In the genomic region with DNA sequence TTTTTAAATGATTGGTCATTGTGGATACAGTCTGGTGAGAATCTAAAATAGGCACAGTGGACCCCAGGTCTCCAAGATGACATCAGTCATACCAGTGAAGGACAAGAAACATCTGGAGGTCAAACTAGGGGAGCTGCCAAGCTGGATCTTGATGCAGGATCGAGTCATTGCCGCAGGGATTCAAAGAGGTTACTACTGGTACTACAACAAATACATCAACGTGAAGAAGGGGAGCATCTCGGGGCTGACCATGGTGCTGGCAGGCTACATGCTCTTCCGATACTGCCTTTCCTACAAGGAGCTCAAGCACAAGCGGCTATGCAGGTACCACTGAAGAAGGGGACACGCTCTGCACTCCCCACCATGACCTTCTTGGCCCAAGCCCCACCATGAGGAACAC, we compare ENCODE assay signal across 37 cellular contexts. TPM values are rescaled to one million over a fixed set of nuclear protein-coding genes. Genes with fewer than 3 reads are reported as not detected.
"Had no signal": no experiment of that assay in that cellular context is flagged by ENCODE, and none has a peak within 500 bp of the region (broad histone marks: within the 10 kb centered on the region; RNA-seq: fewer than 3 reads in every experiment).

No MANE protein-coding gene starts in this region.

- H3K36me3 ChIP-seq: adrenal gland, esophagus squamous epithelium, heart left ventricle had no signal

- H3K27me3 ChIP-seq: adrenal gland, body of pancreas had no signal

- H3K4me1 ChIP-seq: adrenal gland, body of pancreas, esophagus squamous epithelium, heart left ventricle had no signal

- H3K9me3 Mint-ChIP-seq: activated CD4-positive, alpha-beta memory T cell treated with anti-CD3 and anti-CD28 coated beads, Interleukin-2, amount 10 ng/mL, durations not matched to agents 7 days and 5 days; activated CD4-positive, alpha-beta T cell treated with anti-CD3 and anti-CD28 coated beads, Interleukin-2, amount 10 ng/mL, durations not matched to agents 7 days and 5 days; activated naive CD4-positive, alpha-beta T cell treated with anti-CD3 and anti-CD28 coated beads, Interleukin-2, amount 50 U/mL, for 24 hours; activated naive CD8-positive, alpha-beta T cell treated with anti-CD3 and anti-CD28 coated beads, Interleukin-2, amount 50 U/mL, for 24 hours; activated T-helper 1 cell treated with anti-CD3 and anti-CD28 coated beads, Interleukin-12 subunit alpha, Interleukin-12 subunit beta, Interleukin-2, Interleukin-4 antibody, amounts not matched to agents 30 ng/mL and 10 ng/mL and 1 ng/mL, durations not matched to agents 14 hours and 24 hours and 36 hours; activated T-helper 2 cell treated with anti-CD3 and anti-CD28 coated beads, Interferon-gamma antibody, Interleukin-2, Interleukin-4, amounts not matched to agents 10 μg/mL and 5 μg/mL and 100 μg/mL, durations not matched to agents 14 hours and 24 hours and 36 hours; effector memory CD8-positive, alpha-beta T cell had no signal

- H3K9me3 ChIP-seq: adrenal gland, body of pancreas, esophagus squamous epithelium, heart left ventricle had no signal

- ATAC-seq: activated naive CD8-positive, alpha-beta T cell treated with anti-CD3 and anti-CD28 coated beads, Interleukin-2, amount 50 U/mL, for 24 hours; body of pancreas; effector memory CD8-positive, alpha-beta T cell; heart left ventricle had no signal

- H3K4me3 ChIP-seq: adrenal gland, body of pancreas, esophagus squamous epithelium, heart left ventricle had no signal

- H3K4me3 Mint-ChIP-seq: activated CD4-positive, alpha-beta memory T cell treated with anti-CD3 and anti-CD28 coated beads, Interleukin-2, amount 10 ng/mL, durations not matched to agents 7 days and 5 days; activated CD4-positive, alpha-beta T cell treated with anti-CD3 and anti-CD28 coated beads, Interleukin-2, amount 10 ng/mL, durations not matched to agents 7 days and 5 days; activated naive CD4-positive, alpha-beta T cell treated with anti-CD3 and anti-CD28 coated beads for 36 hours; activated naive CD4-positive, alpha-beta T cell treated with anti-CD3 and anti-CD28 coated beads, Interleukin-2, amount 50 U/mL, for 24 hours; activated naive CD8-positive, alpha-beta T cell treated with anti-CD3 and anti-CD28 coated beads for 36 hours; activated naive CD8-positive, alpha-beta T cell treated with anti-CD3 and anti-CD28 coated beads, Interleukin-2, amount 50 U/mL, for 24 hours; activated T-helper 1 cell treated with anti-CD3 and anti-CD28 coated beads, Interleukin-12 subunit alpha, Interleukin-12 subunit beta, Interleukin-2, Interleukin-4 antibody, amounts not matched to agents 30 ng/mL and 10 ng/mL and 1 ng/mL, durations not matched to agents 14 hours and 24 hours and 36 hours; effector memory CD8-positive, alpha-beta T cell had no signal

- DNase-seq: activated CD4-positive, alpha-beta memory T cell treated with anti-CD3 and anti-CD28 coated beads, Interleukin-2, amount 10 ng/mL, durations not matched to agents 7 days and 5 days; activated CD4-positive, alpha-beta T cell treated with anti-CD3 and anti-CD28 coated beads for 1 hour; activated CD4-positive, alpha-beta T cell treated with anti-CD3 and anti-CD28 coated beads for 4 hours; activated CD4-positive, alpha-beta T cell treated with anti-CD3 and anti-CD28 coated beads, Interleukin-2, amount 10 ng/mL, durations not matched to agents 7 days and 5 days; activated CD4-positive, alpha-beta T cell treated with anti-CD3 and anti-CD28 coated beads, Interleukin-2, amount 50 U/mL, for 4 hours; activated CD8-positive, alpha-beta memory T cell treated with anti-CD3 and anti-CD28 coated beads, Interleukin-2, amount 50 U/mL, for 48 hours; activated effector memory CD4-positive, alpha-beta T cell treated with anti-CD3 and anti-CD28 coated beads, Interleukin-2, amount 50 U/mL, for 16 hours; activated naive CD4-positive, alpha-beta T cell treated with anti-CD3 and anti-CD28 coated beads for 36 hours; activated naive CD8-positive, alpha-beta T cell treated with anti-CD3 and anti-CD28 coated beads for 36 hours; activated naive CD8-positive, alpha-beta T cell treated with anti-CD3 and anti-CD28 coated beads, Interleukin-2, amount 50 U/mL, for 24 hours; activated T-cell treated with anti-CD3 and anti-CD28 coated beads for 4 hours; activated T-cell treated with anti-CD3 and anti-CD28 coated beads, Interleukin-2, amount 50 U/mL, for 48 hours; adrenal gland; amygdala; aorta; body of pancreas; caudate nucleus; cortex of kidney; dermis blood vessel endothelial cell; effector CD4-positive, alpha-beta T cell; effector memory CD8-positive, alpha-beta T cell; esophagus squamous epithelium; heart left ventricle; T-helper 2 cell had no signal

- H3K4me1 Mint-ChIP-seq: activated CD4-positive, alpha-beta memory T cell treated with anti-CD3 and anti-CD28 coated beads, Interleukin-2, amount 10 ng/mL, durations not matched to agents 7 days and 5 days; activated CD4-positive, alpha-beta T cell treated with anti-CD3 and anti-CD28 coated beads, Interleukin-2, amount 10 ng/mL, durations not matched to agents 7 days and 5 days; activated naive CD4-positive, alpha-beta T cell treated with anti-CD3 and anti-CD28 coated beads, Interleukin-2, amount 50 U/mL, for 24 hours; activated naive CD8-positive, alpha-beta T cell treated with anti-CD3 and anti-CD28 coated beads for 36 hours; activated naive CD8-positive, alpha-beta T cell treated with anti-CD3 and anti-CD28 coated beads, Interleukin-2, amount 50 U/mL, for 24 hours had no signal

- H3K36me3 Mint-ChIP-seq: activated naive CD4-positive, alpha-beta T cell treated with anti-CD3 and anti-CD28 coated beads, Interleukin-2, amount 50 U/mL, for 24 hours; activated naive CD8-positive, alpha-beta T cell treated with anti-CD3 and anti-CD28 coated beads for 36 hours had no signal

- FAIRE-seq: colon, endometrium, endothelial cell of umbilical vein had no signal

- H3K27ac Mint-ChIP-seq: activated CD4-positive, alpha-beta memory T cell treated with anti-CD3 and anti-CD28 coated beads, Interleukin-2, amount 10 ng/mL, durations not matched to agents 7 days and 5 days; activated CD4-positive, alpha-beta T cell treated with anti-CD3 and anti-CD28 coated beads, Interleukin-2, amount 10 ng/mL, durations not matched to agents 7 days and 5 days; activated naive CD4-positive, alpha-beta T cell treated with anti-CD3 and anti-CD28 coated beads for 36 hours; activated naive CD4-positive, alpha-beta T cell treated with anti-CD3 and anti-CD28 coated beads, Interleukin-2, amount 50 U/mL, for 24 hours; activated naive CD8-positive, alpha-beta T cell treated with anti-CD3 and anti-CD28 coated beads for 36 hours; activated naive CD8-positive, alpha-beta T cell treated with anti-CD3 and anti-CD28 coated beads, Interleukin-2, amount 50 U/mL, for 24 hours; activated T-helper 1 cell treated with anti-CD3 and anti-CD28 coated beads, Interleukin-12 subunit alpha, Interleukin-12 subunit beta, Interleukin-2, Interleukin-4 antibody, amounts not matched to agents 30 ng/mL and 10 ng/mL and 1 ng/mL, durations not matched to agents 14 hours and 24 hours and 36 hours; activated T-helper 2 cell treated with anti-CD3 and anti-CD28 coated beads, Interferon-gamma antibody, Interleukin-2, Interleukin-4, amounts not matched to agents 10 μg/mL and 5 μg/mL and 100 μg/mL, durations not matched to agents 14 hours and 24 hours and 36 hours; effector memory CD8-positive, alpha-beta T cell had no signal

- H3K27ac ChIP-seq: adrenal gland, body of pancreas, epithelial cell of prostate, esophagus squamous epithelium, heart left ventricle had no signal

RNA-seq across cellular contexts. Expression of a gene that starts 20.9 kb away (rescaled TPM):
- total RNA-seq: activated CD4-positive, alpha-beta memory T cell treated with anti-CD3 and anti-CD28 coated beads, Interleukin-2, amount 10 ng/mL, durations not matched to agents 7 days and 5 days; activated CD4-positive, alpha-beta T cell treated with anti-CD3 and anti-CD28 coated beads, Interleukin-2, amount 10 ng/mL, durations not matched to agents 7 days and 5 days; activated naive CD4-positive, alpha-beta T cell treated with anti-CD3 and anti-CD28 coated beads for 36 hours; activated naive CD8-positive, alpha-beta T cell treated with anti-CD3 and anti-CD28 coated beads for 36 hours; activated T-helper 1 cell treated with anti-CD3 and anti-CD28 coated beads, Interleukin-12 subunit alpha, Interleukin-12 subunit beta, Interleukin-2, Interleukin-4 antibody, amounts not matched to agents 30 ng/mL and 10 ng/mL and 1 ng/mL, durations not matched to agents 14 hours and 24 hours and 36 hours; activated T-helper 2 cell treated with anti-CD3 and anti-CD28 coated beads, Interferon-gamma antibody, Interleukin-2, Interleukin-4, amounts not matched to agents 10 μg/mL and 5 μg/mL and 100 μg/mL, durations not matched to agents 14 hours and 24 hours and 36 hours; adrenal gland; aorta; body of pancreas; chondrocyte; dermis blood vessel endothelial cell; endothelial cell of umbilical vein; esophagus squamous epithelium; fibroblast of lung; fibroblast of villous mesenchyme; frontal cortex; heart left ventricle; T-helper 1 cell treated with Interleukin-12 subunit alpha and Interleukin-12 subunit beta and Interleukin-4 antibody, amounts not matched to agents 30 ng/mL and 1 ng/mL, for 36 hours had no signal
- polyA plus RNA-seq: adrenal gland, aorta, endothelial cell of umbilical vein, esophagus, fibroblast of lung, heart left ventricle had no signal
